In genomic region chr6:142537612-142538478, GRCh38 we compare ENCODE assay signal across 9 cellular contexts.
A peak's percentile ranks its signal among the peaks of the same experiment; 100 is the strongest.
DNase-seq lines count a peak whose midpoint lies in the region; ATAC-seq, FAIRE-seq and TF ChIP-seq lines count a peak whose summit lies in the region.
"Had no signal": no experiment of that assay in that cellular context is flagged by ENCODE, and none has a peak within 500 bp of the region (broad histone marks: within the 10 kb centered on the region; RNA-seq: fewer than 3 reads in every experiment).

No MANE protein-coding gene starts in this region.

- TF ChIP-seq CTCF in heart right ventricle (IDR thresholded peaks at IDR 0.05) (peak in 7 of 9 donors; percentile 6 to 38 (median 24)), endothelial cell of umbilical vein (IDR thresholded peaks at IDR 0.05; ENCODE audit: extremely low read depth in 1 of 2, insufficient read depth in 1 of 2, low read depth in 1 of 2, low read length in 2 of 2) (peak; percentile 48 to 53), type B pancreatic cell (conservative IDR thresholded peaks at IDR 0.05) (peak; percentile 61)

- no TSS peak for BruUV-seq in endothelial cell of umbilical vein (replicated peaks; lab: Mats Ljungman, UMichigan)

- H3K9me3 Mint-ChIP-seq in type B pancreatic cell, result peaks cover 6% of the 10 kb centered on the region

- no peak overlapping the region for H3K9ac ChIP-seq in endothelial cell of umbilical vein (replicated peaks; ENCODE audit: extremely low read depth, insufficient read depth, low read length)

- no peaks in the 10 kb centered on the region for H3K79me2 ChIP-seq in endothelial cell of umbilical vein (ENCODE audit: control insufficient read depth, insufficient read depth, low read length)

- 73 to 78% methylated on average over 11 of the region's 11 CpGs for WGBS in heart right ventricle, 2 donors

- H3K27ac ChIP-seq in heart right ventricle (no peak overlapping the region), endothelial cell of umbilical vein (ENCODE audit: insufficient read depth, low read depth, low read length) (no peak overlapping the region)

- ATAC-seq in heart right ventricle (no peak), Right ventricle myocardium superior (ENCODE audit: poor library complexity) (no peak)

- POLR2A ChIA-PET in endothelial cell of umbilical vein (lab: Charles Lee), result no interaction called here

- dilution Hi-C loops in endothelial cell of umbilical vein (cut with MboI; ENCODE audit: extremely low pct_ligation_motif_present, low sequenced_read_pairs), result no loop called here

- no peak for TF ChIP-seq POLR2A in endothelial cell of umbilical vein (IDR thresholded peaks at IDR 0.05; ENCODE audit: low read depth, low read length)

- H3K27me3 ChIP-seq in heart right ventricle, result no peaks in the 10 kb centered on the region
- H3K27me3 ChIP-seq in endothelial cell of umbilical vein (ENCODE audit: control insufficient read depth in 2 of 2, insufficient read depth in 2 of 2, low read length in 2 of 2), result no peaks in the 10 kb centered on the region

- peak overlapping the region; percentile 96 for H2AFZ ChIP-seq in endothelial cell of umbilical vein (ENCODE audit: low read depth, low read length)

- H3K4me1 ChIP-seq in heart right ventricle (no peaks in the 10 kb centered on the region), endothelial cell of umbilical vein (ENCODE audit: control insufficient read depth, extremely low read depth, insufficient read depth, low read length) (no peaks in the 10 kb centered on the region)

- H3K9me3 ChIP-seq in heart right ventricle (peaks cover 0 to 20% (median 5%) of the 10 kb centered on the region in 11 donors), endothelial cell of umbilical vein (replicated peaks; ENCODE audit: control insufficient read depth, insufficient read depth, low read length) (no peaks in the 10 kb centered on the region)

- no peak overlapping the region for H3K27ac Mint-ChIP-seq in type B pancreatic cell

- H3K4me3 ChIP-seq in heart right ventricle, result no peak overlapping the region
- H3K4me3 ChIP-seq in endothelial cell of umbilical vein (replicated peaks in 1 of 3; ENCODE audit: insufficient read depth in 1 of 3, low read depth in 1 of 3, low read length in 3 of 3), result no peak overlapping the region

- no peaks in the 10 kb centered on the region for H3K9me1 ChIP-seq in endothelial cell of umbilical vein (replicated peaks; ENCODE audit: control insufficient read depth, extremely low read depth, insufficient read depth, low read length)

- intact Hi-C loops in heart right ventricle (cut with DNase I), result no loop called here
- intact Hi-C loops in Right ventricle myocardium superior (cut with DNase I), result no loop called here
- intact Hi-C loops in endothelial cell of umbilical vein (cut with micrococcal nuclease), result loop anchor here (1.0 to 10.0 kb wide), 5 partner anchors 64 to 550 kb away; partner anchors contain the start of genes NMBR and VTA1
- intact Hi-C loops in head of caudate nucleus (cut with DNase I), result no loop called here

- H3K4me3 Mint-ChIP-seq in type B pancreatic cell, result no peak overlapping the region

- no peak for FAIRE-seq in endothelial cell of umbilical vein (lab: Jason Lieb, UNC)

- no peaks in the 10 kb centered on the region for H3K36me3 Mint-ChIP-seq in type B pancreatic cell

- H3K36me3 ChIP-seq in heart right ventricle (no peaks in the 10 kb centered on the region), endothelial cell of umbilical vein (ENCODE audit: control insufficient read depth in 2 of 2, extremely low read depth in 1 of 2, insufficient read depth in 2 of 2, low read length in 2 of 2) (no peaks in the 10 kb centered on the region)

- H3K27me3 Mint-ChIP-seq in type B pancreatic cell, result no peaks in the 10 kb centered on the region

- DNase-seq in heart right ventricle, result no peak
- DNase-seq in Right ventricle myocardium superior, result no peak
- peak; percentile 1 for DNase-seq in NCI-H1930 (lab: John Stamatoyannopoulos, UW)
- DNase-seq in endothelial cell of umbilical vein (ENCODE audit: low read depth, low spot score), result peak; percentile 18
- no peak for DNase-seq in type B pancreatic cell (ENCODE audit: extremely low spot score, unreplicated experiment)
- DNase-seq in cerebellar nuclear complex (lab: John Stamatoyannopoulos, UW), result no peak
- DNase-seq in ureter (ENCODE audit: low spot score), result no peak
- DNase-seq in head of caudate nucleus, result no peak
- DNase-seq: activated T-cell treated with anti-CD3 and anti-CD28 coated beads, Interleukin-2, amount 50 U/mL, for 1 hour had no signal

- H4K20me1 ChIP-seq in endothelial cell of umbilical vein (replicated peaks; ENCODE audit: control insufficient read depth, extremely low read depth, insufficient read depth, low read length), result no peaks in the 10 kb centered on the region

- no peaks in the 10 kb centered on the region for H3K4me1 Mint-ChIP-seq in type B pancreatic cell (ENCODE audit: unreplicated experiment)

- no peak overlapping the region for H3K4me2 ChIP-seq in endothelial cell of umbilical vein (ENCODE audit: insufficient read depth, low read length)

- CTCF ChIA-PET in endothelial cell of umbilical vein (lab: Charles Lee), result interaction anchor here (1.1 to 2.5 kb wide), 3 partner anchors 63 to 391 kb away, joined by 5 to 18 read pairs (median 10); partner anchors contain the start of genes NMBR and VTA1

TF ChIP-seq in endothelial cell of umbilical vein, 7 proteins besides CTCF, POLR2A, EP300 and RAD21:
- TF ChIP-seq MAX (IDR thresholded peaks at IDR 0.05; ENCODE audit: insufficient read depth, insufficient read length) (no peak), POLR2AphosphoS5 (IDR thresholded peaks at IDR 0.05; ENCODE audit: insufficient read depth, low read depth, low read length) (no peak), FOS (IDR thresholded peaks at IDR 0.05; ENCODE audit: borderline replicate concordance, insufficient read depth, low read length) (no peak)

Comparison
In these comparisons a context has a peak if more than half of its experiments do, and no peak if none do; other contexts are left out.
1. DNase-seq: peak in NCI-H1930 (2 of 2) and endothelial cell of umbilical vein (single experiment); none in heart right ventricle (0 of 2), Right ventricle myocardium superior (single experiment), type B pancreatic cell (single experiment), cerebellar nuclear complex (0 of 2), ureter (single experiment) and head of caudate nucleus (0 of 42).
2. Peak in every context shown above with its lines, with median percentiles within 50 percentile points of each other: CTCF ChIP-seq.